ENCODE assay signal across 23 cellular contexts in genomic region chr17:68125471-68125870, GRCh38.
"Had no signal": no experiment of that assay in that cellular context is flagged by ENCODE, and none has a peak within 500 bp of the region (broad histone marks: within the 10 kb centered on the region; RNA-seq: fewer than 3 reads in every experiment).

No MANE protein-coding gene starts in this region.

- H3K4me1 ChIP-seq: breast epithelium, tibial nerve had no signal

- DNase-seq: activated CD4-positive, CD25-positive, alpha-beta regulatory T cell treated with anti-CD3 and anti-CD28 coated beads, Interleukin-2, amount 50 U/mL, for 72 hours; activated naive CD4-positive, alpha-beta T cell; activated T-cell treated with anti-CD3 and anti-CD28 coated beads, Interleukin-2, amount 50 U/mL, for 1 hour; aorta; cerebellar nuclear complex; cortex of kidney; gastrocnemius medialis; head of caudate nucleus; kidney; right cardiac atrium; stimulated activated CD4-positive, alpha-beta T cell treated with anti-CD3 and anti-CD28 coated beads, Interleukin-2, amount 100 ng/mL, for 24 hours; stimulated activated naive CD8-positive, alpha-beta T cell treated with anti-CD3 and anti-CD28 coated beads, Interleukin-15, Interleukin-2, amounts not matched to agents 100 U/mL and 50 U/mL, for 24 hours; substantia nigra; SW 1271; T1000 had no signal

- ATAC-seq: activated T-helper 17 cell treated with anti-CD3 and anti-CD28 coated beads, Interleukin-2, amount 50 U/mL, for 72 hours; esophagus mucosa; gastrocnemius medialis; left lobe of liver; right cardiac atrium; stimulated activated naive CD8-positive, alpha-beta T cell treated with anti-CD3 and anti-CD28 coated beads, Interleukin-15, Interleukin-2, amounts not matched to agents 100 U/mL and 50 U/mL, for 24 hours had no signal

- H3K27me3 ChIP-seq: breast epithelium, gastrocnemius medialis, tibial nerve had no signal

- H3K9me3 Mint-ChIP-seq: activated T-helper 17 cell treated with anti-CD3 and anti-CD28 coated beads, Interleukin-2, amount 50 U/mL, for 72 hours; mesothelial cell of epicardium had no signal

- H3K4me3 Mint-ChIP-seq: activated T-helper 17 cell treated with anti-CD3 and anti-CD28 coated beads, Interleukin-2, amount 50 U/mL, for 72 hours; mesothelial cell of epicardium had no signal

- H3K9me3 ChIP-seq: breast epithelium, gastrocnemius medialis, tibial nerve had no signal

- H3K27ac Mint-ChIP-seq: activated T-helper 17 cell treated with anti-CD3 and anti-CD28 coated beads, Interleukin-2, amount 50 U/mL, for 72 hours; mesothelial cell of epicardium; progenitor cell of endocrine pancreas had no signal

- H3K27ac ChIP-seq: breast epithelium, gastrocnemius medialis, tibial nerve, VCaP had no signal

- H3K4me3 ChIP-seq: breast epithelium, gastrocnemius medialis, tibial nerve had no signal

- H3K4me1 Mint-ChIP-seq: mesothelial cell of epicardium had no signal

- H3K36me3 ChIP-seq: breast epithelium had no signal

- H3K27me3 Mint-ChIP-seq: activated T-helper 17 cell treated with anti-CD3 and anti-CD28 coated beads, Interleukin-2, amount 50 U/mL, for 72 hours; progenitor cell of endocrine pancreas had no signal
